In the genomic region with DNA sequence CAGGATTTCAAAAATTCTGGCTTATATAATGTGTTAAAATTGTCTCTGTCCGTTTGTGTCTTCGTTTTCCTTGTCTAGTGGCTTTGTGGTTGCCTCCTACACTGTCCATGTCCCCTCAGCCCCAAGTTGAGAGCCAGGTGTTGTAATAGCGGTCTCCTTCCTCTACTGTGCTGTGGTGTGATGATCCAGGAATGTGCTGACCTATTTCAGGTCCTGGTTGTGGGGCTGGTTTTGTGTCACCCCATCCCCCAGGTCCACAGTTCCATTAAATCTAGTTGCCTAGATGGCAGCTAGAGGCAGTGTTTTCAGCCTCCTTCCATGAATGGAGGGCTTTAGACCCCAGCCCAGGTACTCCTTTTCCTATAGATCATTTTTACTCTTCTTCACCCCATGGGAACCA, we compare ENCODE assay signal across 33 cellular contexts.
"Had no signal": no experiment of that assay in that cellular context is flagged by ENCODE, and none has a peak within 500 bp of the region (broad histone marks: within the 10 kb centered on the region; RNA-seq: fewer than 3 reads in every experiment).

No MANE protein-coding gene starts in this region.

- H3K27ac Mint-ChIP-seq: activated naive CD4-positive, alpha-beta T cell treated with anti-CD3 and anti-CD28 coated beads for 36 hours; activated naive CD8-positive, alpha-beta T cell treated with anti-CD3 and anti-CD28 coated beads for 36 hours; immature natural killer cell; mesothelial cell of epicardium; naive B cell; nephron progenitor cell; stimulated activated naive CD8-positive, alpha-beta T cell treated with anti-CD3 and anti-CD28 coated beads, Interleukin-15, Interleukin-2, amounts not matched to agents 100 ng/mL and 50 ng/mL, for 24 hours; T-helper 2 cell treated with Interferon-gamma antibody and Interleukin-4, amounts not matched to agents 5 μg/mL and 100 μg/mL, for 36 hours had no signal

- H3K4me3 Mint-ChIP-seq: activated naive CD4-positive, alpha-beta T cell treated with anti-CD3 and anti-CD28 coated beads for 36 hours; activated naive CD8-positive, alpha-beta T cell treated with anti-CD3 and anti-CD28 coated beads for 36 hours; immature natural killer cell; mesothelial cell of epicardium; naive B cell; nephron progenitor cell; stimulated activated naive CD8-positive, alpha-beta T cell treated with anti-CD3 and anti-CD28 coated beads, Interleukin-15, Interleukin-2, amounts not matched to agents 100 ng/mL and 50 ng/mL, for 24 hours; T-helper 2 cell treated with Interferon-gamma antibody and Interleukin-4, amounts not matched to agents 5 μg/mL and 100 μg/mL, for 36 hours had no signal

- ATAC-seq: gastrocnemius medialis, left colon, pancreas had no signal

- H3K4me3 ChIP-seq: adrenal gland, coronary artery, dorsolateral prefrontal cortex, gastrocnemius medialis, pancreas, prostate gland, sigmoid colon, upper lobe of left lung had no signal

- H3K4me1 ChIP-seq: adrenal gland, gastrocnemius medialis, pancreas, prostate gland, sigmoid colon, upper lobe of left lung had no signal

- H3K4me1 Mint-ChIP-seq: activated naive CD8-positive, alpha-beta T cell treated with anti-CD3 and anti-CD28 coated beads for 36 hours; immature natural killer cell; mesothelial cell of epicardium; naive B cell; nephron progenitor cell had no signal

- H3K36me3 ChIP-seq: adrenal gland, brain microvascular endothelial cell, gastrocnemius medialis, pancreas, prostate gland, sigmoid colon, upper lobe of left lung had no signal

- H3K27me3 ChIP-seq: adrenal gland, brain microvascular endothelial cell, gastrocnemius medialis, pancreas, sigmoid colon, upper lobe of left lung had no signal

- H3K9me3 Mint-ChIP-seq: activated naive CD4-positive, alpha-beta T cell treated with anti-CD3 and anti-CD28 coated beads for 36 hours; activated naive CD8-positive, alpha-beta T cell treated with anti-CD3 and anti-CD28 coated beads for 36 hours; immature natural killer cell; mesothelial cell of epicardium; naive B cell; nephron progenitor cell; stimulated activated naive CD8-positive, alpha-beta T cell treated with anti-CD3 and anti-CD28 coated beads, Interleukin-15, Interleukin-2, amounts not matched to agents 100 ng/mL and 50 ng/mL, for 24 hours; T-helper 2 cell treated with Interferon-gamma antibody and Interleukin-4, amounts not matched to agents 5 μg/mL and 100 μg/mL, for 36 hours had no signal

- DNase-seq: activated CD4-positive, alpha-beta T cell treated with anti-CD3 and anti-CD28 coated beads for 48 hours; activated CD4-positive, alpha-beta T cell treated with anti-CD3 and anti-CD28 coated beads, Interleukin-2, amount 50 U/mL, for 48 hours; activated CD4-positive, CD25-positive, alpha-beta regulatory T cell; activated CD8-positive, alpha-beta memory T cell treated with anti-CD3 and anti-CD28 coated beads for 24 hours; activated effector memory CD4-positive, alpha-beta T cell treated with Interleukin-2 at 50 U/mL for 16 hours; activated naive CD4-positive, alpha-beta T cell treated with anti-CD3 and anti-CD28 coated beads for 36 hours; activated naive CD8-positive, alpha-beta T cell treated with anti-CD3 and anti-CD28 coated beads for 36 hours; adrenal gland; brain microvascular endothelial cell; dorsolateral prefrontal cortex; effector memory CD4-positive, alpha-beta T cell; erythroblast; gastrocnemius medialis; glutamatergic neuron; immature natural killer cell; kidney; left colon; mammary epithelial cell; naive B cell; nephron progenitor cell; pancreas; retina; sigmoid colon; small intestine; substantia nigra; T-helper 1 cell; upper lobe of left lung had no signal

- H3K36me3 Mint-ChIP-seq: activated naive CD8-positive, alpha-beta T cell treated with anti-CD3 and anti-CD28 coated beads for 36 hours; immature natural killer cell; mesothelial cell of epicardium; naive B cell had no signal

- H3K9me3 ChIP-seq: adrenal gland, gastrocnemius medialis, pancreas, prostate gland, sigmoid colon, upper lobe of left lung had no signal

- H3K27ac ChIP-seq: adrenal gland, brain microvascular endothelial cell, coronary artery, dorsolateral prefrontal cortex, gastrocnemius medialis, pancreas, prostate gland, sigmoid colon, upper lobe of left lung had no signal

- FAIRE-seq: astrocyte had no signal
